Comparison of ENCODE assay signal across 15 cellular contexts in genomic region chr22:26453195-26453594, GRCh38. TPM values are rescaled to one million over a fixed set of nuclear protein-coding genes. Genes with fewer than 3 reads are reported as not detected.
A peak's percentile ranks its signal among the peaks of the same experiment; 100 is the strongest.
DNase-seq lines count a peak whose midpoint lies in the region; ATAC-seq and TF ChIP-seq lines count a peak whose summit lies in the region.
"Had no signal": no experiment of that assay in that cellular context is flagged by ENCODE, and none has a peak within 500 bp of the region (broad histone marks: within the 10 kb centered on the region; RNA-seq: fewer than 3 reads in every experiment).

No MANE protein-coding gene starts in this region.

- no peak for ATAC-seq in stimulated activated effector memory CD8-positive, alpha-beta T cell treated with anti-CD3 and anti-CD28 coated beads, Interleukin-12 subunit alpha, Interleukin-12 subunit beta, amount 100 ng/mL, for 72 hours
- ATAC-seq in HG02623 (IDR thresholded peaks at IDR 0.05; ENCODE audit: unreplicated experiment): no peak
- ATAC-seq: GM23338 had no signal

- H3K4me3 ChIP-seq in dorsolateral prefrontal cortex: no peak overlapping the region
- H3K4me3 ChIP-seq: GM23338 had no signal

- no peak overlapping the region for H3K4me3 Mint-ChIP-seq in stimulated activated effector memory CD8-positive, alpha-beta T cell treated with anti-CD3 and anti-CD28 coated beads, Interleukin-12 subunit alpha, Interleukin-12 subunit beta, amount 100 ng/mL, for 72 hours
- H3K4me3 Mint-ChIP-seq: CD4-positive, alpha-beta T cell; GM23338 had no signal

- no peak for TF ChIP-seq CTCF in dorsolateral prefrontal cortex (IDR thresholded peaks at IDR 0.05 in 54 of 56, conservative IDR thresholded peaks at IDR 0.05 in 2 of 56; ENCODE audit: low read depth in 1 of 56, partially characterized antibody in 56 of 56)

- peak overlapping the region; percentile 32 for H3K27ac Mint-ChIP-seq in stimulated activated effector memory CD8-positive, alpha-beta T cell treated with anti-CD3 and anti-CD28 coated beads, Interleukin-12 subunit alpha, Interleukin-12 subunit beta, amount 100 ng/mL, for 72 hours
- H3K27ac Mint-ChIP-seq: CD4-positive, alpha-beta T cell; GM23338 had no signal

- H3K27me3 ChIP-seq in dorsolateral prefrontal cortex: no peaks in the 10 kb centered on the region

- TF ChIP-seq RAD21 in Ishikawa (IDR thresholded peaks at IDR 0.05; ENCODE audit: low read depth): no peak

- peaks cover 59% of the 10 kb centered on the region for H3K36me3 Mint-ChIP-seq in stimulated activated effector memory CD8-positive, alpha-beta T cell treated with anti-CD3 and anti-CD28 coated beads, Interleukin-12 subunit alpha, Interleukin-12 subunit beta, amount 100 ng/mL, for 72 hours

- DNase-seq in dorsolateral prefrontal cortex (no peak), cardiac septum (ENCODE audit: low spot score) (no peak), NCI-H2081 (lab: John Stamatoyannopoulos, UW) (no peak)
- no peak for DNase-seq in stimulated activated effector memory CD8-positive, alpha-beta T cell treated with anti-CD3 and anti-CD28 coated beads, Interleukin-12 subunit alpha, Interleukin-12 subunit beta, amount 100 ng/mL, for 72 hours (ENCODE audit: low spot score in 2 of 2)
- DNase-seq: AML-193; Caco-2; CD4-positive, alpha-beta T cell; GDM1; HCEC 1CT; IMR-90 had no signal

- H3K9me3 Mint-ChIP-seq in stimulated activated effector memory CD8-positive, alpha-beta T cell treated with anti-CD3 and anti-CD28 coated beads, Interleukin-12 subunit alpha, Interleukin-12 subunit beta, amount 100 ng/mL, for 72 hours: no peaks in the 10 kb centered on the region
- H3K9me3 Mint-ChIP-seq: CD4-positive, alpha-beta T cell; GM23338 had no signal

- H3K27ac ChIP-seq in angular gyrus (ENCODE audit: low read depth, low read length) (peak overlapping the region; percentile 73), dorsolateral prefrontal cortex (peak overlapping the region in 48 of 59 donors; percentile 3 to 91 (median 58))
- H3K27ac ChIP-seq: C4-2B had no signal

- TF ChIP-seq EP300 in Ishikawa (IDR thresholded peaks at IDR 0.05; ENCODE audit: borderline replicate concordance): no peak

- intact Hi-C loops in dorsolateral prefrontal cortex (cut with DNase I): no loop called here
- intact Hi-C loops in cardiac septum (cut with DNase I): loop anchor here (2.0 kb wide), 1 partner anchor 60 kb away; no protein-coding TSS in a partner anchor

- H3K4me1 Mint-ChIP-seq in stimulated activated effector memory CD8-positive, alpha-beta T cell treated with anti-CD3 and anti-CD28 coated beads, Interleukin-12 subunit alpha, Interleukin-12 subunit beta, amount 100 ng/mL, for 72 hours: no peaks in the 10 kb centered on the region
- H3K4me1 Mint-ChIP-seq: GM23338 had no signal

TF ChIP-seq in Ishikawa, 13 proteins besides CTCF, POLR2A, EP300 and RAD21:
- no peak for TF ChIP-seq NFIC (IDR thresholded peaks at IDR 0.05)
- no peak for TF ChIP-seq TAF1 (IDR thresholded peaks at IDR 0.05; ENCODE audit: low read depth)
- TF ChIP-seq REST (IDR thresholded peaks at IDR 0.05; ENCODE audit: low read depth): peak; percentile 26; the same call in 1 of the 2 replicates

RNA-seq across cellular contexts. Expression of gene ASPHD2, which starts 24.1 kb away (rescaled TPM):
- total RNA-seq in dorsolateral prefrontal cortex (10 to 100 TPM in 111 of 120 experiments, 1 to 10 TPM in 9; 4.8 to 24.5 (median 15.5) TPM), cardiac septum (0.32 TPM)
- total RNA-seq: Caco-2 had no signal

RNA-seq across cellular contexts. Expression of gene HPS4, which starts 30.4 kb away (rescaled TPM):
- 10 to 100 TPM; 31.0 to 59.1 (median 45.3) TPM for total RNA-seq in dorsolateral prefrontal cortex
- 11.9 TPM for total RNA-seq in cardiac septum

RNA-seq across cellular contexts. Expression of gene SRRD, which starts 30.5 kb away (rescaled TPM):
- 10 to 100 TPM; 15.0 to 37.8 (median 23.3) TPM for total RNA-seq in dorsolateral prefrontal cortex
- total RNA-seq in cardiac septum: 14.5 TPM

RNA-seq across cellular contexts. Expression of gene TFIP11, which starts 59.1 kb away (rescaled TPM):
- total RNA-seq in dorsolateral prefrontal cortex (10 to 100 TPM; 27.4 to 51.0 (median 35.3) TPM), cardiac septum (18.0 TPM)
